Comparison of ENCODE assay signal across 23 cellular contexts in the genomic region with DNA sequence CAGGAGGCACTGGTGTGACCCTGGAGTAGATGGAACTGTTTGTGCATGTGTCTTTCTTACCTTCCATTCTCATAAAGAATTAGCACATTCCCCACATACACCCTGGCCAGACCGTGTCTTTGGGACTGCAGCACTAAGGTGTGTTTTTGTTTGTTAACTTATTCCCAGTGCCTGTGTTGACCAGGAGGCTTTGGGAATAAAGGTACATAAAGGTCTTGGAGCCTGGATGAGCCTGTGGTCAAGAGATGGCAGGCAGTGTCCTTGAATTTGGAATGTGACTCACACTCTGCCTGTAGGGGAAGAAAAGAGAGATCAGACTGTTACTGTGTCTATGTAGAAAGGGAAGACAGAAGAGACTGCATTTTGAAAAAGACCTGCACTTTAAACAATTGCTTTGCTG.
"Had no signal": no experiment of that assay in that cellular context is flagged by ENCODE, and none has a peak within 500 bp of the region (broad histone marks: within the 10 kb centered on the region; RNA-seq: fewer than 3 reads in every experiment).

No MANE protein-coding gene starts in this region.

- H3K36me3 ChIP-seq: cardiac muscle cell had no signal

- ATAC-seq: activated T-cell treated with anti-CD3 and anti-CD28 coated beads, Interleukin-2, amount 50 U/mL, for 4 hours; T-helper 17 cell had no signal

- H3K4me1 ChIP-seq: Peyer's patch had no signal

- H3K27ac ChIP-seq: cardiac muscle cell, Peyer's patch had no signal

- DNase-seq: activated B cell treated with CpG ODN at 0.5 μM for 24 hours; activated CD4-positive, alpha-beta memory T cell treated with anti-CD3 and anti-CD28 coated beads for 36 hours; activated CD4-positive, alpha-beta T cell treated with anti-CD3 and anti-CD28 coated beads for 1 hour; activated CD4-positive, alpha-beta T cell treated with anti-CD3 and anti-CD28 coated beads, Interleukin-2, amount 10 ng/mL, durations not matched to agents 7 days and 5 days; activated CD8-positive, alpha-beta memory T cell treated with anti-CD3 and anti-CD28 coated beads for 24 hours; activated gamma-delta T cell treated with Interleukin-2 at 50 U/mL for 16 hours; activated naive CD4-positive, alpha-beta T cell treated with anti-CD3 and anti-CD28 coated beads, Interleukin-2, amount 10 ng/mL, durations not matched to agents 7 days and 5 days; activated naive CD8-positive, alpha-beta T cell treated with anti-CD3 and anti-CD28 coated beads for 36 hours; activated T-cell treated with anti-CD3 and anti-CD28 coated beads, Interleukin-2, amount 50 U/mL, for 4 hours; aorta; cerebellar nuclear complex; KG1; NCI-H1048; NCI-H146; NCI-H187 treated with DMSO at 0.1 percent for 48 hours; NCI-H2081 treated with DMSO at 0.1 percent for 48 hours; NCI-H446; NCI-H524; Peyer's patch; SHP77 treated with DMSO at 0.1 percent for 48 hours; T-helper 17 cell; T-helper 9 cell had no signal

- H3K27me3 ChIP-seq: cardiac muscle cell, Peyer's patch had no signal

- H3K4me3 ChIP-seq: cardiac muscle cell, Peyer's patch had no signal

- H3K9me3 ChIP-seq: Peyer's patch had no signal
